Comparison of ENCODE assay signal across 8 cellular contexts in genomic region chr5:60687927-60688720, GRCh38. TPM values are rescaled to one million over a fixed set of nuclear protein-coding genes. Genes with fewer than 3 reads are reported as not detected.
DNase-seq lines count a peak whose midpoint lies in the region; ATAC-seq, FAIRE-seq and TF ChIP-seq lines count a peak whose summit lies in the region.

No MANE protein-coding gene starts in this region.

- H3K56ac ChIP-seq in IMR-90 (ENCODE audit: extremely low read depth, insufficient read depth, low read length), result no peak overlapping the region

- no peak overlapping the region for H2BK120ac ChIP-seq in IMR-90 (ENCODE audit: low read depth, low read length)

- CTCF ChIA-PET in IMR-90 (lab: Yijun Ruan, JAX) (interaction anchor here (0.6 to 2.0 kb wide), 5 partner anchors 11 to 670 kb away, joined by 3 to 10 read pairs (median 4); partner anchors contain the start of gene DEPDC1B), GM12878 (lab: Yijun Ruan, JAX) (interaction anchor here (1.0 to 9.3 kb wide), 7 partner anchors 10 to 273 kb away, joined by 3 to 99 read pairs (median 5); partner anchors contain the start of gene DEPDC1B)

- no peaks in the 10 kb centered on the region; the same call in 1 of the 2 replicates for H3K9me1 ChIP-seq in IMR-90 (ENCODE audit: insufficient read depth, low read length)

- no peaks in the 10 kb centered on the region for H3K4me1 Mint-ChIP-seq in nephron

- H4K20me1 ChIP-seq in IMR-90 (ENCODE audit: insufficient read depth, low read length), result no peaks in the 10 kb centered on the region
- no peaks in the 10 kb centered on the region for H4K20me1 ChIP-seq in GM12878 (ENCODE audit: control insufficient read depth, insufficient read depth)

- H3K79me2 ChIP-seq in GM12878 (ENCODE audit: control insufficient read depth, insufficient read depth, low read length), result peaks cover 34% of the 10 kb centered on the region

- dilution Hi-C loops in IMR-90 (cut with HindIII; ENCODE audit: low sequenced_read_pairs, unreplicated experiment), result no loop called here

- peak; percentile 66 for FAIRE-seq in GM12878 (lab: Jason Lieb, UNC)

- no peak overlapping the region for H2AK9ac ChIP-seq in IMR-90 (replicated peaks; ENCODE audit: low read depth, low read length, poor library complexity)

- no peak overlapping the region for H2BK15ac ChIP-seq in IMR-90 (ENCODE audit: low read depth, low read length)

- H3K23ac ChIP-seq in IMR-90 (ENCODE audit: low read depth, low read length), result no peak overlapping the region

- in situ Hi-C loops in IMR-90 (cut with MboI; ENCODE audit: low sequenced_read_pairs), result loop anchor here (25.0 kb wide), 2 partner anchors 474 to 624 kb away; partner anchors contain the start of gene SMIM15
- in situ Hi-C loops in GM12878 (cut with MboI), result loop anchor here (25.0 kb wide), 1 partner anchor 249 kb away; the partner anchor contains the start of genes ERCC8 and NDUFAF2

- H3K4me3 ChIP-seq in IMR-90 (ENCODE audit: insufficient read depth, low read depth, low read length) (no peak overlapping the region), GM12878 (no peak overlapping the region)

- ATAC-seq in GM21717 (IDR thresholded peaks at IDR 0.05; ENCODE audit: unreplicated experiment) (peak; percentile 91), IMR-90 (ENCODE audit: low read depth) (peak; percentile 97), GM12878 (peak; percentile 98)

- no peak for TF ChIP-seq RAD21 in IMR-90 (IDR thresholded peaks at IDR 0.05; ENCODE audit: low read length)
- TF ChIP-seq RAD21 in GM12878 (IDR thresholded peaks at IDR 0.05; ENCODE audit: insufficient read depth, low read depth, low read length), result no peak

- H3K14ac ChIP-seq in IMR-90 (replicated peaks; ENCODE audit: low read depth, low read length), result no peak overlapping the region

- POLR2A ChIA-PET in IMR-90 (lab: Charles Lee; ENCODE audit: unreplicated experiment) (no interaction called here), GM12878 (lab: Charles Lee) (no interaction called here)

- no peak overlapping the region; a peak in 1 of 4 replicates for H4K8ac ChIP-seq in IMR-90 (ENCODE audit: low read depth in 2 of 2, low read length in 2 of 2)

- H2AFZ ChIP-seq in IMR-90 (replicated peaks; ENCODE audit: low read length, poor library complexity), result no peak overlapping the region
- H2AFZ ChIP-seq in GM12878 (ENCODE audit: control insufficient read depth, low read depth, low read length), result peak overlapping the region; percentile 37; the same call in 1 of the 2 replicates

- H3K27me3 Mint-ChIP-seq in nephron (ENCODE audit: low read depth), result no peaks in the 10 kb centered on the region

- RAD21 ChIA-PET in GM12878 (lab: Charles Lee; ENCODE audit: unreplicated experiment), result interaction anchor here (1.0 to 1.4 kb wide), 2 partner anchors 9 to 11 kb away, joined by 4 to 7 read pairs; no protein-coding TSS in a partner anchor

- H3K27ac ChIP-seq in IMR-90 (ENCODE audit: insufficient read depth, low read length), result no peak overlapping the region
- no peak overlapping the region for H3K27ac ChIP-seq in GM12878 (ENCODE audit: control insufficient read depth, insufficient read depth)

- H3K79me1 ChIP-seq in IMR-90 (ENCODE audit: low read depth in 1 of 2, low read length in 2 of 2), result peaks cover 22 to 37% of the 10 kb centered on the region in 2 experiments

- no CpG with 5 or more reads among the region's 3 CpGs for WGBS in IMR-90 (ENCODE audit: extremely low coverage in 2 of 2, insufficient read length in 1 of 2), 2 experiments
- WGBS in GM12878 (ENCODE audit: insufficient coverage, insufficient replicate concordance, low lambda C conversion rate, missing lambda C conversion rate), result 65% methylated on average over 3 of the region's 3 CpGs

- H2AK5ac ChIP-seq in IMR-90 (ENCODE audit: low read depth, low read length), result no peak overlapping the region

- no peaks in the 10 kb centered on the region for H3K9me3 ChIP-seq in IMR-90 (ENCODE audit: control insufficient read depth, insufficient read depth, low read length)
- no peaks in the 10 kb centered on the region; the same call in 1 of the 3 replicates for H3K9me3 ChIP-seq in GM12878 (replicated peaks; ENCODE audit: control insufficient read depth, insufficient read depth, low read length)

- H4K5ac ChIP-seq in IMR-90 (ENCODE audit: low read depth, low read length), result no peak overlapping the region

- H3K4me1 ChIP-seq in IMR-90 (ENCODE audit: control insufficient read depth, insufficient read depth, low read length) (no peaks in the 10 kb centered on the region), GM12878 (ENCODE audit: control insufficient read depth, insufficient read depth, low read length) (no peaks in the 10 kb centered on the region)

- no peak for TF ChIP-seq EP300 in GM12878 (IDR thresholded peaks at IDR 0.05; ENCODE audit: borderline replicate concordance in 1 of 2, control insufficient read depth in 1 of 2, low read depth in 2 of 2, low read length in 2 of 2)

- TF ChIP-seq CTCF in IMR-90 (conservative IDR thresholded peaks at IDR 0.05; ENCODE audit: low read depth, low read length), result peak; percentile 40
- peak; percentile 2 to 49 (median 45); a peak in 3 of 6 replicates for TF ChIP-seq CTCF in GM12878 (IDR thresholded peaks at IDR 0.05 in 2 of 3, conservative IDR thresholded peaks at IDR 0.05 in 1 of 3; ENCODE audit: control insufficient read depth in 2 of 3, extremely low read depth in 1 of 3, insufficient read depth in 1 of 3, low read depth in 3 of 3, low read length in 3 of 3)
- no peak for TF ChIP-seq CTCF in nephron (IDR thresholded peaks at IDR 0.05; ENCODE audit: unreplicated experiment in 3 of 3)

- DNase-seq in SHP77 (lab: John Stamatoyannopoulos, UW) (peak; percentile 2 to 7), SHP77 treated with DMSO at 0.1 percent for 48 hours (lab: John Stamatoyannopoulos, UW) (no peak), IMR-90 (peak; percentile 75), GM12878 (ENCODE audit: low read depth, low spot score) (no peak), anterior cingulate cortex (lab: John Stamatoyannopoulos, UW) (no peak), NCI-H1694 (lab: John Stamatoyannopoulos, UW) (no peak)

- no peak overlapping the region for H4K91ac ChIP-seq in IMR-90 (ENCODE audit: insufficient read depth, low read depth, low read length)

- H3K9me3 Mint-ChIP-seq in nephron, result peaks cover 5% of the 10 kb centered on the region

- no peak overlapping the region for H2BK5ac ChIP-seq in IMR-90 (ENCODE audit: low read depth, low read length, poor library complexity, severe bottlenecking)

- peaks cover 44% of the 10 kb centered on the region for H3K36me3 Mint-ChIP-seq in nephron (ENCODE audit: low read depth)

- no peak overlapping the region for H2BK20ac ChIP-seq in IMR-90 (ENCODE audit: low read depth, low read length)

- H3K9ac ChIP-seq in IMR-90 (ENCODE audit: low read depth, low read length), result no peak overlapping the region
- no peak overlapping the region for H3K9ac ChIP-seq in GM12878 (ENCODE audit: control insufficient read depth, insufficient read depth, low read length)

- BruUV-seq in IMR-90 (replicated peaks; lab: Mats Ljungman, UMichigan) (no TSS peak), GM12878 (replicated peaks; lab: Mats Ljungman, UMichigan) (no TSS peak)

- H3K18ac ChIP-seq in IMR-90 (ENCODE audit: low read depth, low read length), result no peak overlapping the region

- H3K4ac ChIP-seq in IMR-90 (ENCODE audit: low read depth, low read length), result no peak overlapping the region

- SMC1A ChIA-PET in GM12878 (lab: Charles Lee; ENCODE audit: uncharacterized antibody, unreplicated experiment), result interaction anchor here (0.6 to 3.5 kb wide), 10 partner anchors 8 to 469 kb away, joined by 3 to 19 read pairs (median 4); partner anchors contain the start of gene DEPDC1B

- intact Hi-C loops in IMR-90 (cut with micrococcal nuclease), result no loop called here
- intact Hi-C loops in GM12878 (cut with micrococcal nuclease; ENCODE audit: unreplicated experiment), result no loop called here

- no peak overlapping the region for H3K4me3 Mint-ChIP-seq in nephron

- no peak for TF ChIP-seq POLR2A in IMR-90 (IDR thresholded peaks at IDR 0.05; ENCODE audit: low read depth, low read length)
- no peak for TF ChIP-seq POLR2A in GM12878 (IDR thresholded peaks at IDR 0.05; ENCODE audit: low read depth, low read length)

- H3K36me3 ChIP-seq in IMR-90 (ENCODE audit: control insufficient read depth, insufficient read depth, low read length) (no peaks in the 10 kb centered on the region), GM12878 (ENCODE audit: control insufficient read depth in 2 of 2, insufficient read depth in 2 of 2, low read length in 1 of 2) (peaks cover 0 to 4% of the 10 kb centered on the region in 2 experiments; a peak in 2 of 4 replicates)

- peak overlapping the region in 2 of 3 experiments; percentile 40 to 54 for H3K27ac Mint-ChIP-seq in nephron

- H3K4me2 ChIP-seq in IMR-90 (ENCODE audit: low read depth, low read length) (no peak overlapping the region), GM12878 (ENCODE audit: control insufficient read depth, insufficient read depth) (no peak overlapping the region)

- H3K27me3 ChIP-seq in IMR-90 (ENCODE audit: control insufficient read depth, insufficient read depth, low read length) (no peaks in the 10 kb centered on the region), GM12878 (replicated peaks in 1 of 2; ENCODE audit: control insufficient read depth in 2 of 2, insufficient read depth in 2 of 2, low read length in 1 of 2) (no peaks in the 10 kb centered on the region)

TF ChIP-seq in IMR-90, 13 proteins besides CTCF, POLR2A, EP300 and RAD21 (continues in another document):
- TF ChIP-seq CHD1 (IDR thresholded peaks at IDR 0.05; ENCODE audit: low read depth, low read length), result no peak

RNA-seq across cellular contexts. Expression of gene DEPDC1B, which starts 11.8 kb away (rescaled TPM):
- 9.3 and 10.0 TPM in 2 replicates for total RNA-seq in IMR-90 (2012; rRNA removed)
- polyA plus RNA-seq in IMR-90 (2012; rRNA removed), result 4.4 and 4.6 TPM in 2 replicates
- polyA plus RNA-seq in IMR-90 (2012; cell fraction: cytosol; rRNA removed), result 0.89 and 1.3 TPM in 2 replicates
- polyA plus RNA-seq in IMR-90 (2012; cell fraction: nucleus; rRNA removed; ENCODE audit: low replicate concordance), result 0.86 and 2.4 TPM in 2 replicates
- 26.1 and 32.9 TPM in 2 replicates for total RNA-seq in GM12878 (2013; cell fraction: nucleolus; rRNA removed)
- 30.9 and 36.2 TPM in 2 replicates for total RNA-seq in GM12878 (2014; rRNA removed)
- total RNA-seq in GM12878 (2014; rRNA removed; fragmentation: Illumina TruSeq; extraction: Trizol), result 33.0 and 35.3 TPM in 2 replicates
- 33.1 and 35.7 TPM in 2 replicates for total RNA-seq in GM12878 (2021)
- 8.2 TPM for polyA plus RNA-seq in GM12878 (2011; ENCODE audit: low read depth)
- 55.6 and 79.8 TPM in 2 replicates for polyA plus RNA-seq in GM12878 (2011; rRNA removed)
- polyA plus RNA-seq in GM12878 (2011; cell fraction: cytosol; rRNA removed), result 30.0 and 33.0 TPM in 2 replicates
- 33.6 and 33.7 TPM in 2 replicates for polyA plus RNA-seq in GM12878 (2011; cell fraction: nucleus; rRNA removed)
- 11.3 and 15.1 TPM in 2 replicates for polyA plus RNA-seq in GM12878 (2012)
- 41.9 and 46.4 TPM in 2 replicates for polyA plus RNA-seq in GM12878 (2014; fragmentation: Illumina TruSeq; extraction: Trizol)
- 10 to 100 TPM; 29.7 to 30.1 TPM for polyA plus RNA-seq in GM12878 (2014; fragmentation: Nextera tagmentation; extraction: Ambion mirVana)
- 28.0 and 35.2 TPM in 2 replicates for polyA plus RNA-seq in GM12878 (2014; rRNA removed)
- 10 to 100 TPM; 56.0 to 56.5 TPM for polyA plus RNA-seq in GM12878 (2016; fragmentation: Nextera tagmentation; extraction: Ambion mirVana)
- polyA minus RNA-seq in GM12878 (2011; rRNA and poly(A)+ RNA removed), result 43.7 and 44.2 TPM in 2 replicates
- polyA minus RNA-seq in GM12878 (2011; cell fraction: cytosol; rRNA and poly(A)+ RNA removed), result 15.2 and 16.5 TPM in 2 replicates
- 33.6 and 54.5 TPM in 2 replicates for polyA minus RNA-seq in GM12878 (2011; cell fraction: nucleus; rRNA and poly(A)+ RNA removed)

Comparison
In these comparisons a context has a peak if more than half of its experiments do, and no peak if none do; other contexts are left out.
1. DNase-seq: peak in SHP77 (2 of 2) and IMR-90 (single experiment); none in SHP77 treated with DMSO at 0.1 percent for 48 hours (single experiment), GM12878 (single experiment), anterior cingulate cortex (0 of 58) and NCI-H1694 (single experiment).
2. CTCF ChIP-seq: peak in IMR-90 (single experiment) and GM12878 (3 of 3); none in nephron (0 of 3).
3. Peak in every context shown above with its lines, with median percentiles within 50 percentile points of each other: ATAC-seq.